In the genomic region with DNA sequence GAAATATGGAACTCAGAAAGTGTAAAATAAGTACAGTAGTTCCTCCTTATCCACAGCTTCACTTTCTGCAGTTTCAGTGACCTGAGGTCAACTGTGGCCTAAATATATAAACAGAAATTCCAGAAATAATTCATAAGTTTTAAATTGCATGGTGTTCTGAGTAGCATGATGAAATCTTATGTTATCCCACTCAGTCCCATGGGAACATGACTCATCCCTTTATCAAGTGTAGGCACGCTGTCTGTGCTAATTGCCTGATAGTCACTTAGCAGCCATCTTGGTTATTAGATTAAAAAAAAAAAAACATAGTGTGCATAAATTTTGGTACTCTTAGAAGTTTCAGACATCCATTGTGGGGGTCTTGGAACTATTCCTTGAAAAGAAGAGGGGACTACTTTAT, we compare ENCODE assay signal across 18 cellular contexts.
DNase-seq lines count a peak whose midpoint lies in the region; ATAC-seq, FAIRE-seq and TF ChIP-seq lines count a peak whose summit lies in the region.
"Had no signal": no experiment of that assay in that cellular context is flagged by ENCODE, and none has a peak within 500 bp of the region (broad histone marks: within the 10 kb centered on the region; RNA-seq: fewer than 3 reads in every experiment).

No MANE protein-coding gene starts in this region.

- H3K79me2 ChIP-seq in GM23248 (ENCODE audit: insufficient read depth), result no peaks in the 10 kb centered on the region
- no peaks in the 10 kb centered on the region for H3K79me2 ChIP-seq in keratinocyte (ENCODE audit: control insufficient read depth, insufficient read depth, low read length)

- H3K4me2 ChIP-seq in GM23248 (ENCODE audit: unreplicated experiment), result no peak overlapping the region
- no peak overlapping the region for H3K4me2 ChIP-seq in keratinocyte (ENCODE audit: control insufficient read depth, extremely low read depth, insufficient read depth, low read depth, low read length)

- H3K9me3 ChIP-seq in GM23248 (ENCODE audit: low read depth), result no peaks in the 10 kb centered on the region
- no peaks in the 10 kb centered on the region for H3K9me3 ChIP-seq in keratinocyte (ENCODE audit: control insufficient read depth, low read depth, low read length)
- H3K9me3 ChIP-seq: body of pancreas, heart right ventricle, tibial artery had no signal

- DNase-seq in GM23248, result peak; percentile 5
- DNase-seq in NCI-H226, result peak; percentile 56
- DNase-seq in brain pericyte (ENCODE audit: low read depth, low spot score), result peak; percentile 31
- no peak for DNase-seq in keratinocyte (ENCODE audit: low read depth, low spot score)
- DNase-seq in HuH-7 (ENCODE audit: low spot score), result no peak
- no peak for DNase-seq in activated T-cell treated with anti-CD3 and anti-CD28 coated beads, Interleukin-2, amount 50 U/mL, for 4 hours
- no peak for DNase-seq in DMS153 (lab: John Stamatoyannopoulos, UW)
- DNase-seq: activated CD4-positive, alpha-beta T cell treated with anti-CD3 and anti-CD28 coated beads, Interleukin-2, amount 50 U/mL, for 1 hour; body of pancreas; effector memory CD4-positive, alpha-beta T cell; heart right ventricle; NCI-H1092 treated with DMSO at 0.1 percent for 48 hours; NCI-H510A; tibial artery had no signal

- no peaks in the 10 kb centered on the region for H3F3A ChIP-seq in GM23248 (ENCODE audit: insufficient read depth)

- no peaks in the 10 kb centered on the region for H3K9me1 ChIP-seq in keratinocyte (ENCODE audit: control insufficient read depth, extremely low read depth, insufficient read depth, low read length)

- H4K20me1 ChIP-seq in GM23248 (ENCODE audit: insufficient read depth), result no peaks in the 10 kb centered on the region
- H4K20me1 ChIP-seq in keratinocyte (ENCODE audit: control insufficient read depth, extremely low read depth, insufficient read depth, low read length), result no peaks in the 10 kb centered on the region

- FAIRE-seq in keratinocyte (lab: Jason Lieb, UNC), result no peak

- H3K27me3 ChIP-seq in GM23248 (replicated peaks; ENCODE audit: insufficient read depth), result no peaks in the 10 kb centered on the region
- no peaks in the 10 kb centered on the region for H3K27me3 ChIP-seq in keratinocyte (ENCODE audit: control insufficient read depth, extremely low read depth, insufficient read depth, low read length)
- H3K27me3 ChIP-seq: body of pancreas, heart right ventricle, tibial artery had no signal

- 53 to 67% methylated on average over 1 of the region's 1 CpG for WGBS in GM23248 (ENCODE audit: low coverage in 1 of 2, low lambda C conversion rate in 2 of 2, missing lambda C conversion rate in 2 of 2), 2 experiments

- no peak overlapping the region for H3K4me3 Mint-ChIP-seq in activated T-helper 17 cell treated with anti-CD3 and anti-CD28 coated beads, Interleukin-2, amount 50 U/mL, for 72 hours
- H3K4me3 Mint-ChIP-seq in activated T-cell treated with anti-CD3 and anti-CD28 coated beads, Interleukin-2, amount 50 U/mL, for 4 hours, result no peak overlapping the region

- H3K36me3 Mint-ChIP-seq in activated T-helper 17 cell treated with anti-CD3 and anti-CD28 coated beads, Interleukin-2, amount 50 U/mL, for 72 hours (ENCODE audit: low read depth), result no peaks in the 10 kb centered on the region
- no peaks in the 10 kb centered on the region for H3K36me3 Mint-ChIP-seq in activated T-cell treated with anti-CD3 and anti-CD28 coated beads, Interleukin-2, amount 50 U/mL, for 4 hours (ENCODE audit: insufficient read depth)

- dilution Hi-C loops in keratinocyte (cut with MboI; ENCODE audit: extremely low pct_ligation_motif_present, low sequenced_read_pairs), result no loop called here

- H3K27ac ChIP-seq in GM23248, result no peak overlapping the region
- peak overlapping the region; percentile 81 for H3K27ac ChIP-seq in keratinocyte (ENCODE audit: control insufficient read depth, insufficient read depth, low read length)
- H3K27ac ChIP-seq: body of pancreas, heart right ventricle, tibial artery had no signal

- ATAC-seq in activated T-helper 17 cell treated with anti-CD3 and anti-CD28 coated beads, Interleukin-2, amount 50 U/mL, for 72 hours (replicated peaks), result no peak
- ATAC-seq in activated T-cell treated with anti-CD3 and anti-CD28 coated beads, Interleukin-2, amount 50 U/mL, for 4 hours, result no peak
- ATAC-seq: body of pancreas, heart right ventricle, Panc1 had no signal

- no peaks in the 10 kb centered on the region for H3K27me3 Mint-ChIP-seq in activated T-helper 17 cell treated with anti-CD3 and anti-CD28 coated beads, Interleukin-2, amount 50 U/mL, for 72 hours
- no peaks in the 10 kb centered on the region for H3K27me3 Mint-ChIP-seq in activated T-cell treated with anti-CD3 and anti-CD28 coated beads, Interleukin-2, amount 50 U/mL, for 4 hours (ENCODE audit: low read depth)
- H3K27me3 Mint-ChIP-seq: progenitor cell of endocrine pancreas had no signal

- no peak overlapping the region for H3K27ac Mint-ChIP-seq in activated T-helper 17 cell treated with anti-CD3 and anti-CD28 coated beads, Interleukin-2, amount 50 U/mL, for 72 hours
- H3K27ac Mint-ChIP-seq: activated T-helper 2 cell treated with anti-CD3 and anti-CD28 coated beads, Interferon-gamma antibody, Interleukin-2, Interleukin-4, amounts not matched to agents 10 μg/mL and 5 μg/mL and 100 μg/mL, durations not matched to agents 14 hours and 24 hours and 36 hours; progenitor cell of endocrine pancreas had no signal

- no peak overlapping the region for H3K4me3 ChIP-seq in GM23248
- H3K4me3 ChIP-seq in keratinocyte (ENCODE audit: control insufficient read depth in 2 of 3, extremely low read depth in 1 of 3, insufficient read depth in 2 of 3, low read depth in 1 of 3, low read length in 3 of 3), result no peak overlapping the region
- H3K4me3 ChIP-seq: body of pancreas, heart right ventricle, tibial artery had no signal

- H2AFZ ChIP-seq in GM23248, result no peak overlapping the region
- H2AFZ ChIP-seq in keratinocyte (ENCODE audit: control insufficient read depth, low read length), result peak overlapping the region; percentile 54

- H3K4me1 ChIP-seq in GM23248 (ENCODE audit: insufficient read depth) (no peaks in the 10 kb centered on the region), keratinocyte (ENCODE audit: control insufficient read depth, extremely low read depth, insufficient read depth, low read length) (peaks cover 4% of the 10 kb centered on the region)
- H3K4me1 ChIP-seq: body of pancreas, heart right ventricle, tibial artery had no signal

- TF ChIP-seq CTCF in keratinocyte (optimal IDR thresholded peaks at IDR 0.05 in 1 of 3, IDR thresholded peaks at IDR 0.05 in 1 of 3, conservative IDR thresholded peaks at IDR 0.05 in 1 of 3; ENCODE audit: extremely low read depth in 1 of 3, insufficient read depth in 2 of 3, low read length in 3 of 3), result no peak

- H3K9me3 Mint-ChIP-seq in activated T-helper 17 cell treated with anti-CD3 and anti-CD28 coated beads, Interleukin-2, amount 50 U/mL, for 72 hours, result no peaks in the 10 kb centered on the region
- peaks cover 3% of the 10 kb centered on the region for H3K9me3 Mint-ChIP-seq in activated T-cell treated with anti-CD3 and anti-CD28 coated beads, Interleukin-2, amount 50 U/mL, for 4 hours

- no peaks in the 10 kb centered on the region for H3K4me1 Mint-ChIP-seq in activated T-helper 17 cell treated with anti-CD3 and anti-CD28 coated beads, Interleukin-2, amount 50 U/mL, for 72 hours
- H3K4me1 Mint-ChIP-seq in activated T-cell treated with anti-CD3 and anti-CD28 coated beads, Interleukin-2, amount 50 U/mL, for 4 hours (ENCODE audit: low read depth), result no peaks in the 10 kb centered on the region

- H3K9ac ChIP-seq in GM23248 (no peak overlapping the region), keratinocyte (ENCODE audit: control insufficient read depth, extremely low read depth, insufficient read depth, low read length) (no peak overlapping the region)

- H3K9me2 ChIP-seq in GM23248 (ENCODE audit: insufficient read depth), result no peaks in the 10 kb centered on the region

- in situ Hi-C loops in GM23248 (cut with MboI), result no loop called here

- H3K36me3 ChIP-seq in GM23248 (ENCODE audit: low read depth), result no peaks in the 10 kb centered on the region
- H3K36me3 ChIP-seq in keratinocyte (ENCODE audit: control insufficient read depth in 2 of 2, extremely low read depth in 1 of 2, insufficient read depth in 2 of 2, low read length in 2 of 2), result no peaks in the 10 kb centered on the region
- H3K36me3 ChIP-seq: heart right ventricle, tibial artery had no signal

Comparison
In these comparisons a context has a peak if more than half of its experiments do, and no peak if none do; other contexts are left out.
1. DNase-seq: peak in GM23248 (single experiment), NCI-H226 (single experiment) and brain pericyte (single experiment); none in keratinocyte (single experiment), HuH-7 (single experiment), activated T-cell treated with anti-CD3 and anti-CD28 coated beads, Interleukin-2, amount 50 U/mL, for 4 hours (single experiment) and DMS153 (single experiment).